Comparison of ENCODE assay signal across 10 cellular contexts in the genomic region with DNA sequence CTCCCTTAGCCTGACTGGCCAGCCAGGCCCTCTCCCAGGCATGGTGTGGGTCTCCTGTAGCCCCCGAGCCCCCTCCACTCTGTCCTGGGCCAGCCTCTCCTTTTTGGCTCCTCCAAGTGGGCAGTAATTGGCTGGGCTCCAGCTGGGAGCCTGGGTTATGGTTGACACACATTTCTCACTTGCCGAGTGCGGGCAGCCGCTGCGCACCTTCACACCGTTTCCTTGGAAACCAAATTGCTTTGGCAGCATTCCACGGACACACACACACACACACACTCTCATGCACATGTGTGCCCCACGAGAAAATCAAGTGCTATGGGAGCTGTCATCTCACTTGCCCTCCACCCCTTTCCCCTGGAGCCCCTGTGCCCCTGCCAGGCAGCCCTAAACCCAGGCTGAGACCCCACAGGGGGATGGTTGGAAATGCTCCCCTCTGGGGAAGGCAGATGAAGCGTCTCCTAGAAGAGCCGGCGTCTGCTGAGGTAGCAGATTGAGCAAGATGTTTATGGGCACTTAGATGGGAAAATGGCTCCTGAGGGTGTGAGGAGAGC.
A peak's percentile ranks its signal among the peaks of the same experiment; 100 is the strongest.
DNase-seq lines count a peak whose midpoint lies in the region; ATAC-seq and TF ChIP-seq lines count a peak whose summit lies in the region.
"Had no signal": no experiment of that assay in that cellular context is flagged by ENCODE, and none has a peak within 500 bp of the region (broad histone marks: within the 10 kb centered on the region; RNA-seq: fewer than 3 reads in every experiment).

No MANE protein-coding gene starts in this region.

- intact Hi-C loops in PC-3 (cut with micrococcal nuclease) = no loop called here
- intact Hi-C loops in heart left ventricle (cut with DNase I) = no loop called here
- intact Hi-C loops in gastrocnemius medialis (cut with DNase I; ENCODE audit: low total_unique reads) = loop anchor here (5.0 kb wide), 1 partner anchor 46 kb away; no protein-coding TSS in a partner anchor
- intact Hi-C loops in natural killer cell (cut with micrococcal nuclease) = no loop called here

- in situ Hi-C loops in gastrocnemius medialis (cut with MboI; ENCODE audit: low sequenced_read_pairs in 4 of 4) = loop anchor here in 1 of 4 donors (25.0 kb wide), 1 partner anchor 106 kb away; no protein-coding TSS in a partner anchor

- H3K4me1 ChIP-seq in PC-3 (ENCODE audit: insufficient read depth, low read length) (no peaks in the 10 kb centered on the region), heart left ventricle (peaks cover 0 to 15% (median 10%) of the 10 kb centered on the region in 12 donors), gastrocnemius medialis (peaks cover 14% of the 10 kb centered on the region in 2 donors)

- TF ChIP-seq CTCF in PC-3 (conservative IDR thresholded peaks at IDR 0.05; ENCODE audit: low read depth, low read length) (no peak), heart left ventricle (IDR thresholded peaks at IDR 0.05) (no peak), gastrocnemius medialis (IDR thresholded peaks at IDR 0.05 in 4 of 5, conservative IDR thresholded peaks at IDR 0.05 in 1 of 5) (no peak), natural killer cell (IDR thresholded peaks at IDR 0.05) (no peak)

- H3K4me3 Mint-ChIP-seq in natural killer cell = no peak overlapping the region

- TF ChIP-seq POLR2A in heart left ventricle (IDR thresholded peaks at IDR 0.05) (no peak), gastrocnemius medialis (IDR thresholded peaks at IDR 0.05) (no peak)

- H3K27me3 ChIP-seq in PC-3 (ENCODE audit: low read length) (peaks cover 84% of the 10 kb centered on the region), heart left ventricle (no peaks in the 10 kb centered on the region), gastrocnemius medialis (no peaks in the 10 kb centered on the region)

- no peak overlapping the region for H3K4me2 ChIP-seq in PC-3 (ENCODE audit: low read length)
- H3K4me2 ChIP-seq: KMS-11 had no signal

- H3K9ac ChIP-seq in PC-3 (ENCODE audit: low read length) = no peak overlapping the region
- H3K9ac ChIP-seq: KMS-11 had no signal

- H3K4me3 ChIP-seq in PC-3 (ENCODE audit: low read length) (no peak overlapping the region), heart left ventricle (no peak overlapping the region), gastrocnemius medialis (peak overlapping the region in 2 of 4 donors; percentile 23 to 31)

- no peak overlapping the region for H3K27ac Mint-ChIP-seq in natural killer cell

- WGBS in heart left ventricle, 4 donors = 30 to 52% (median 36%) methylated on average over 6 to 11 of the region's 11 CpGs

- H3K79me2 ChIP-seq in PC-3 (ENCODE audit: low read length) = no peaks in the 10 kb centered on the region

- H4K20me1 ChIP-seq in PC-3 (ENCODE audit: low read length) = no peaks in the 10 kb centered on the region

- no TSS peak for BruUV-seq in PC-3 (replicated peaks; lab: Mats Ljungman, UMichigan)

- no peaks in the 10 kb centered on the region for H3K9me3 ChIP-seq in PC-3 (ENCODE audit: low read length)
- no peaks in the 10 kb centered on the region for H3K9me3 ChIP-seq in heart left ventricle
- no peaks in the 10 kb centered on the region for H3K9me3 ChIP-seq in gastrocnemius medialis

- no peaks in the 10 kb centered on the region for H3K9me3 Mint-ChIP-seq in natural killer cell

- H3K36me3 ChIP-seq in PC-3 (ENCODE audit: low read depth, low read length) = no peaks in the 10 kb centered on the region
- H3K36me3 ChIP-seq in heart left ventricle = no peaks in the 10 kb centered on the region
- H3K36me3 ChIP-seq in gastrocnemius medialis = no peaks in the 10 kb centered on the region

- H3K36me3 Mint-ChIP-seq in natural killer cell = no peaks in the 10 kb centered on the region

- H3K27ac ChIP-seq in PC-3 (ENCODE audit: low read length) = no peak overlapping the region
- H3K27ac ChIP-seq in heart left ventricle = peak overlapping the region in 4 of 12 donors; percentile 1 to 64 (median 40)
- H3K27ac ChIP-seq in gastrocnemius medialis = peak overlapping the region; percentile 45 to 73 (median 55)
- H3K27ac ChIP-seq: KMS-11 had no signal

- H3K27me3 Mint-ChIP-seq in natural killer cell (ENCODE audit: low read depth in 2 of 2) = peaks cover 8 to 16% of the 10 kb centered on the region in 2 donors

- ATAC-seq in PC-3 (no peak), heart left ventricle (peak in 3 of 4 donors; percentile 22 to 48 (median 34)), gastrocnemius medialis (peak in 1 of 2 donors; percentile 16), natural killer cell (no peak), HG03095 (IDR thresholded peaks at IDR 0.05; ENCODE audit: unreplicated experiment) (no peak), GM19397 (IDR thresholded peaks at IDR 0.05; ENCODE audit: unreplicated experiment) (no peak), GM19467 (IDR thresholded peaks at IDR 0.05; ENCODE audit: unreplicated experiment) (no peak)
- ATAC-seq: activated CD4-positive, CD25-positive, alpha-beta regulatory T cell treated with anti-CD3 and anti-CD28 coated beads, Interleukin-2, amount 50 U/mL, for 24 hours had no signal

- no peaks in the 10 kb centered on the region for H3K4me1 Mint-ChIP-seq in natural killer cell

- POLR2A ChIA-PET in PC-3 (lab: Charles Lee; ENCODE audit: unreplicated experiment) = no interaction called here

- H3K9me2 ChIP-seq in PC-3 (replicated peaks; ENCODE audit: low read length) = no peaks in the 10 kb centered on the region

- DNase-seq in NCI-H1092 (lab: John Stamatoyannopoulos, UW) = peak; percentile 83
- peak; percentile 25 for DNase-seq in PC-3
- DNase-seq in heart left ventricle = peak in 2 of 5 donors; percentile 55 to 66
- peak in 1 of 2 donors; percentile 28 for DNase-seq in gastrocnemius medialis
- no peak for DNase-seq in natural killer cell

- H2AFZ ChIP-seq in PC-3 (ENCODE audit: low read length) = no peak overlapping the region

- CTCF ChIA-PET in PC-3 (lab: Charles Lee) = no interaction called here

- no peaks in the 10 kb centered on the region for H3F3A ChIP-seq in PC-3 (ENCODE audit: low read length, unreplicated experiment)

Comparison
In these comparisons a context has a peak if more than half of its experiments do, and no peak if none do; other contexts are left out.
1. ATAC-seq: peak in heart left ventricle (3 of 4); none in PC-3 (single experiment), natural killer cell (0 of 3), HG03095 (single experiment), GM19397 (single experiment) and GM19467 (single experiment).